ENCODE assay signal across 22 cellular contexts in genomic region chr19:38597075-38597474, GRCh38. TPM values are rescaled to one million over a fixed set of nuclear protein-coding genes. Genes with fewer than 3 reads are reported as not detected.
"Had no signal": no experiment of that assay in that cellular context is flagged by ENCODE, and none has a peak within 500 bp of the region (broad histone marks: within the 10 kb centered on the region; RNA-seq: fewer than 3 reads in every experiment).

No MANE protein-coding gene starts in this region.

- H3K9me3 Mint-ChIP-seq: activated CD4-positive, alpha-beta T cell treated with anti-CD3 and anti-CD28 coated beads, Interleukin-2, amount 10 ng/mL, durations not matched to agents 24 days and 14 days; neural crest cell had no signal

- H3K27me3 ChIP-seq: pancreas, spleen had no signal

- H3K27ac ChIP-seq: heart left ventricle, sigmoid colon, spleen, stomach, thoracic aorta had no signal

- ATAC-seq: activated CD8-positive, alpha-beta T cell treated with anti-CD3 and anti-CD28 coated beads, Interleukin-2, amount 10 ng/mL, durations not matched to agents 7 days and 5 days had no signal

- H3K27ac Mint-ChIP-seq: activated CD4-positive, alpha-beta T cell treated with anti-CD3 and anti-CD28 coated beads, Interleukin-2, amount 10 ng/mL, durations not matched to agents 24 days and 14 days; activated CD8-positive, alpha-beta T cell treated with anti-CD3 and anti-CD28 coated beads, Interleukin-2, amount 10 ng/mL, durations not matched to agents 7 days and 5 days had no signal

- H3K4me1 ChIP-seq: pancreas had no signal

- H3K9me3 ChIP-seq: heart left ventricle, pancreas, sigmoid colon, spleen, stomach, thoracic aorta had no signal

- DNase-seq: activated CD4-positive, alpha-beta T cell treated with anti-CD3 and anti-CD28 coated beads, Interleukin-2, amount 10 ng/mL, durations not matched to agents 24 days and 14 days; activated CD4-positive, CD25-positive, alpha-beta regulatory T cell; activated CD8-positive, alpha-beta memory T cell treated with anti-CD3 and anti-CD28 coated beads, Interleukin-2, amount 50 U/mL, for 4 hours; activated CD8-positive, alpha-beta T cell treated with anti-CD3 and anti-CD28 coated beads, Interleukin-2, amount 10 ng/mL, durations not matched to agents 7 days and 5 days; activated gamma-delta T cell treated with Interleukin-2 at 50 U/mL for 16 hours; aorta; cerebellar nuclear complex; effector CD8-positive, alpha-beta T cell; heart left ventricle; islet precursor cell; midbrain; sigmoid colon; spleen; stomach; T-helper 2 cell had no signal

- H3K36me3 ChIP-seq: heart left ventricle, pancreas, sigmoid colon, stomach, thoracic aorta had no signal

- H3K27me3 Mint-ChIP-seq: activated CD4-positive, alpha-beta T cell treated with anti-CD3 and anti-CD28 coated beads, Interleukin-2, amount 10 ng/mL, durations not matched to agents 24 days and 14 days had no signal

- FAIRE-seq: frontal cortex, pancreas, TTC549, urothelium cell line had no signal

- H3K4me3 Mint-ChIP-seq: activated CD4-positive, alpha-beta T cell treated with anti-CD3 and anti-CD28 coated beads, Interleukin-2, amount 10 ng/mL, durations not matched to agents 24 days and 14 days; activated CD8-positive, alpha-beta T cell treated with anti-CD3 and anti-CD28 coated beads, Interleukin-2, amount 10 ng/mL, durations not matched to agents 7 days and 5 days; neural crest cell had no signal

- H3K4me3 ChIP-seq: thoracic aorta had no signal

RNA-seq across cellular contexts. Expression of gene MAP4K1, which starts 20.7 kb away (rescaled TPM):
- total RNA-seq: lung microvascular endothelial cell had no signal
